8 cellular contexts compared by ENCODE assay signal in genomic region chr21:42973991-42974831, GRCh38. TPM values are rescaled to one million over a fixed set of nuclear protein-coding genes. Genes with fewer than 3 reads are reported as not detected.
A peak's percentile ranks its signal among the peaks of the same experiment; 100 is the strongest.
DNase-seq lines count a peak whose midpoint lies in the region; ATAC-seq and TF ChIP-seq lines count a peak whose summit lies in the region.

PKNOX1 (plus strand) TSS chr21:42974562; CDS start chr21:43004382, 29,820 bp downstream.

- peak; percentile 98 for DNase-seq in AG09319 (ENCODE audit: extremely low read depth, low read depth)
- peak; percentile 100 for DNase-seq in NCI-H345 (lab: John Stamatoyannopoulos, UW)
- peak; percentile 98 for DNase-seq in activated B cell treated with CpG ODN at 0.5 μM for 24 hours
- peak; percentile 98 to 100 for DNase-seq in cardiac fibroblast (ENCODE audit: low read depth in 2 of 2)
- peak; percentile 98 for DNase-seq in iPS-NIHi7 (ENCODE audit: extremely low spot score)
- DNase-seq in smooth muscle cell (lab: John Stamatoyannopoulos, UW; ENCODE audit: unreplicated experiment), result peak; percentile 93

- 1% methylated on average over 56 of the region's 106 CpGs for WGBS in smooth muscle cell (ENCODE audit: low lambda C conversion rate)

- POLR2A ChIA-PET in activated B cell treated with CpG ODN at 0.5 μM for 24 hours (lab: Charles Lee), result interaction anchor here (0.5 to 2.1 kb wide), 5 partner anchors 78 to 736 kb away, joined by 3 to 10 read pairs (median 3); partner anchors contain the start of gene NDUFV3

- H3K9ac ChIP-seq in smooth muscle cell (ENCODE audit: low read depth), result peak within 1 kb of the TSS; percentile 90

- peaks cover 39% of the 10 kb centered on the region for H3K79me2 ChIP-seq in smooth muscle cell (ENCODE audit: low read depth)

- ATAC-seq in GM19023 (IDR thresholded peaks at IDR 0.05; ENCODE audit: unreplicated experiment), result peak; percentile 86
- peak; percentile 82 for ATAC-seq in HG03280 (IDR thresholded peaks at IDR 0.05; ENCODE audit: unreplicated experiment)
- peak; percentile 85 for ATAC-seq in activated B cell treated with CpG ODN at 0.5 μM for 24 hours (ENCODE audit: low read depth)

- H3K4me3 ChIP-seq in cardiac fibroblast (replicated peaks in 1 of 2; ENCODE audit: low read depth in 2 of 2, low read length in 2 of 2) (peak within 1 kb of the TSS; percentile 76 to 82), smooth muscle cell (peak within 1 kb of the TSS; percentile 73)

- CTCF ChIA-PET in activated B cell treated with CpG ODN at 0.5 μM for 24 hours (lab: Charles Lee), result no interaction called here

- peak within 1 kb of the TSS; percentile 92 for H3K27ac ChIP-seq in smooth muscle cell (ENCODE audit: low read depth)

- no peaks in the 10 kb centered on the region for H4K20me1 ChIP-seq in smooth muscle cell (ENCODE audit: low read depth)

- no peaks in the 10 kb centered on the region for H3K9me3 Mint-ChIP-seq in activated B cell treated with CpG ODN at 0.5 μM for 24 hours

- intact Hi-C loops in activated B cell treated with CpG ODN at 0.5 μM for 24 hours (cut with micrococcal nuclease), result loop anchor here (1.0 to 10.0 kb wide), 8 partner anchors 49 to 1107 kb away; partner anchors contain the start of genes ERVH48-1, HSF2BP, NDUFV3 and PDXK

- H3K4me1 Mint-ChIP-seq in activated B cell treated with CpG ODN at 0.5 μM for 24 hours, result peaks cover 26% of the 10 kb centered on the region

- H3K4me3 Mint-ChIP-seq in activated B cell treated with CpG ODN at 0.5 μM for 24 hours, result peak within 1 kb of the TSS; percentile 89

- peaks cover 11% of the 10 kb centered on the region for H3F3A ChIP-seq in smooth muscle cell (ENCODE audit: low read depth)

- H3K27ac Mint-ChIP-seq in activated B cell treated with CpG ODN at 0.5 μM for 24 hours, result peak within 1 kb of the TSS; percentile 86

- H2AFZ ChIP-seq in smooth muscle cell (ENCODE audit: low read depth), result peak within 1 kb of the TSS; percentile 76

- H3K27me3 Mint-ChIP-seq in activated B cell treated with CpG ODN at 0.5 μM for 24 hours, result no peaks in the 10 kb centered on the region

- peaks cover 7% of the 10 kb centered on the region for H3K36me3 Mint-ChIP-seq in activated B cell treated with CpG ODN at 0.5 μM for 24 hours (ENCODE audit: low read depth)

- no peaks in the 10 kb centered on the region for H3K9me3 ChIP-seq in smooth muscle cell (replicated peaks; ENCODE audit: low read depth)

- H3K36me3 ChIP-seq in smooth muscle cell (ENCODE audit: low read depth), result no peaks in the 10 kb centered on the region

- peak within 1 kb of the TSS; percentile 90 for H3K4me2 ChIP-seq in smooth muscle cell

- TF ChIP-seq CTCF in AG09319 (IDR thresholded peaks at IDR 0.05; ENCODE audit: low read depth, low read length) (no peak), activated B cell treated with CpG ODN at 0.5 μM for 24 hours (IDR thresholded peaks at IDR 0.05) (no peak), cardiac fibroblast (IDR thresholded peaks at IDR 0.05; ENCODE audit: low read depth, low read length) (no peak), smooth muscle cell (IDR thresholded peaks at IDR 0.05; ENCODE audit: borderline replicate concordance, insufficient read depth, poor library complexity, severe bottlenecking) (no peak)

- peaks cover 16% of the 10 kb centered on the region for H3K4me1 ChIP-seq in smooth muscle cell (ENCODE audit: low read depth)

- H3K27me3 ChIP-seq in smooth muscle cell (ENCODE audit: low read depth), result no peaks in the 10 kb centered on the region

RNA-seq across cellular contexts. Expression of gene PKNOX1, which starts in this region (rescaled TPM):
- total RNA-seq in activated B cell treated with CpG ODN at 0.5 μM for 24 hours (13.3 and 15.6 TPM in 2 replicates), smooth muscle cell (12.4 and 28.5 TPM in 2 replicates)
- polyA plus RNA-seq in smooth muscle cell, result 20.4 and 20.8 TPM in 2 replicates

Comparison
In these comparisons a context has a peak if more than half of its experiments do, and no peak if none do; other contexts are left out.
1. Peak in every context shown above with its lines: DNase-seq, ATAC-seq, H3K4me3 ChIP-seq and H3K27ac ChIP-seq.